Comparison of ENCODE assay signal across 8 cellular contexts in the genomic region with DNA sequence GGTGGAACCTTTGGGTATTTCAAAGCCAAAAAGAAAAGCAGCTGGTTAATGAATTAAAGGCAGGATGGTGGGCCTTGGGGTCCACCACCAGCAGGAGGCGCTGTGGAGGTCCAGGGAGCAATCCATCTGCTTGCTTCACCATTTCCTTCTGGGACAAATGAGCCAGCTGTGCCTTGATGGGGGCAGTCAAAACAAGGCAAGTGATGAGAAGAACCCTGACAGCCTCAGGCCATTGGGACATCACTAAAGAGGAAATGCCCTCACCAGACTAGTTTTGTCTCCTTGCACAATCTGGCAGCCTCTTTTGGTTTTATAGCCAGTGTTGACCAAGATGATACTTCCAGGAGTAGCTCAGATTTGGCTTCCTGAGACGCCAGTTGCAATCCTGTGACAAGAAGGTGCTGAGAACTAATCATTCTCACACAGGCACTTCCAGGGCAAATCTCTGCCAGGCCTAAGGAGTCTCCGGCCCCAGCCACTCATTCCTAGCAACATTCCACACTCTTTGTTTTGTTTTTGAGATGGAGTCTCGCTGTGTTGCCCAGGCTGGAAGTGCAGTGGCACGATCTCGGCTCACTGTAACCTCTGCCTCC. TPM values are rescaled to one million over a fixed set of nuclear protein-coding genes. Genes with fewer than 3 reads are reported as not detected.
DNase-seq lines count a peak whose midpoint lies in the region; ATAC-seq, FAIRE-seq and TF ChIP-seq lines count a peak whose summit lies in the region.

No MANE protein-coding gene starts in this region.

- peak; percentile 79 for ATAC-seq in stimulated activated naive CD8-positive, alpha-beta T cell treated with anti-CD3 and anti-CD28 coated beads, Interleukin-15, amount 100 ng/mL, for 72 hours

- no peaks in the 10 kb centered on the region for H3K27me3 Mint-ChIP-seq in neural crest cell (ENCODE audit: low read depth)
- H3K27me3 Mint-ChIP-seq in stimulated activated naive CD8-positive, alpha-beta T cell treated with anti-CD3 and anti-CD28 coated beads, Interleukin-15, amount 100 ng/mL, for 72 hours, result no peaks in the 10 kb centered on the region

- no peak overlapping the region for H3K9ac ChIP-seq in NT2/D1 (ENCODE audit: insufficient read length, low read depth)

- no peak overlapping the region for H3K4me3 ChIP-seq in NT2/D1 (ENCODE audit: insufficient read length, low read depth)

- FAIRE-seq in RCC 7860 (lab: Jason Lieb, UNC), result no peak

- H3K36me3 ChIP-seq in NT2/D1 (ENCODE audit: insufficient read depth, insufficient read length, low read length), result no peaks in the 10 kb centered on the region

- peaks cover 11% of the 10 kb centered on the region for H3K4me1 ChIP-seq in NT2/D1 (ENCODE audit: insufficient read depth, insufficient read length)

- H3K9me3 ChIP-seq in NT2/D1 (ENCODE audit: insufficient read depth, low read length), result no peaks in the 10 kb centered on the region

- no peaks in the 10 kb centered on the region for H3K36me3 Mint-ChIP-seq in neural crest cell (ENCODE audit: low read depth)

- peak; percentile 85 for TF ChIP-seq CTCF in neural crest cell (conservative IDR thresholded peaks at IDR 0.05)

- H3K4me1 Mint-ChIP-seq in neural crest cell, result peaks cover 18% of the 10 kb centered on the region
- H3K4me1 Mint-ChIP-seq in stimulated activated naive CD8-positive, alpha-beta T cell treated with anti-CD3 and anti-CD28 coated beads, Interleukin-15, amount 100 ng/mL, for 72 hours, result no peaks in the 10 kb centered on the region

- H3K27me3 ChIP-seq in NT2/D1 (ENCODE audit: insufficient read depth, insufficient read length), result no peaks in the 10 kb centered on the region

- H3K27ac Mint-ChIP-seq in neural crest cell (ENCODE audit: unreplicated experiment), result no peak overlapping the region
- no peak overlapping the region for H3K27ac Mint-ChIP-seq in stimulated activated naive CD8-positive, alpha-beta T cell treated with anti-CD3 and anti-CD28 coated beads, Interleukin-15, amount 100 ng/mL, for 72 hours

- peak; percentile 57 for DNase-seq in NK-92 treated with Interleukin-12 subunit alpha and Interleukin-12 subunit beta, amount 100 ng/mL, for 24 hours (lab: John Stamatoyannopoulos, UW)
- DNase-seq in NK-92 (lab: John Stamatoyannopoulos, UW; ENCODE audit: unreplicated experiment), result no peak
- DNase-seq in NT2/D1 (ENCODE audit: low read depth, low spot score), result peak; percentile 72
- DNase-seq in activated T-cell treated with anti-CD3 and anti-CD28 coated beads for 24 hours (ENCODE audit: low read depth), result peak; percentile 67
- peak; percentile 98 for DNase-seq in fibroblast of gingiva (ENCODE audit: low read depth)
- DNase-seq in neural crest cell (ENCODE audit: low read depth, low spot score), result peak; percentile 75
- DNase-seq in stimulated activated naive CD8-positive, alpha-beta T cell treated with anti-CD3 and anti-CD28 coated beads, Interleukin-15, amount 100 ng/mL, for 72 hours, result peak; percentile 70 to 75
- no peak for DNase-seq in RCC 7860 (ENCODE audit: low spot score)

- no peak overlapping the region for H3K4me3 Mint-ChIP-seq in neural crest cell
- no peak overlapping the region for H3K4me3 Mint-ChIP-seq in stimulated activated naive CD8-positive, alpha-beta T cell treated with anti-CD3 and anti-CD28 coated beads, Interleukin-15, amount 100 ng/mL, for 72 hours

- H3K9me3 Mint-ChIP-seq in neural crest cell, result no peaks in the 10 kb centered on the region
- no peaks in the 10 kb centered on the region for H3K9me3 Mint-ChIP-seq in stimulated activated naive CD8-positive, alpha-beta T cell treated with anti-CD3 and anti-CD28 coated beads, Interleukin-15, amount 100 ng/mL, for 72 hours

RNA-seq across cellular contexts. Expression of a gene that starts 38.2 kb away (rescaled TPM):
- total RNA-seq in neural crest cell, result 66.6 and 71.8 TPM in 2 replicates

Comparison
In these comparisons a context has a peak if more than half of its experiments do, and no peak if none do; other contexts are left out.
1. DNase-seq: peak in NK-92 treated with Interleukin-12 subunit alpha and Interleukin-12 subunit beta, amount 100 ng/mL, for 24 hours (single experiment), NT2/D1 (single experiment), activated T-cell treated with anti-CD3 and anti-CD28 coated beads for 24 hours (single experiment), fibroblast of gingiva (single experiment), neural crest cell (single experiment) and stimulated activated naive CD8-positive, alpha-beta T cell treated with anti-CD3 and anti-CD28 coated beads, Interleukin-15, amount 100 ng/mL, for 72 hours (2 of 2); none in NK-92 (single experiment) and RCC 7860 (single experiment).